10 cellular contexts compared by ENCODE assay signal in the genomic region with DNA sequence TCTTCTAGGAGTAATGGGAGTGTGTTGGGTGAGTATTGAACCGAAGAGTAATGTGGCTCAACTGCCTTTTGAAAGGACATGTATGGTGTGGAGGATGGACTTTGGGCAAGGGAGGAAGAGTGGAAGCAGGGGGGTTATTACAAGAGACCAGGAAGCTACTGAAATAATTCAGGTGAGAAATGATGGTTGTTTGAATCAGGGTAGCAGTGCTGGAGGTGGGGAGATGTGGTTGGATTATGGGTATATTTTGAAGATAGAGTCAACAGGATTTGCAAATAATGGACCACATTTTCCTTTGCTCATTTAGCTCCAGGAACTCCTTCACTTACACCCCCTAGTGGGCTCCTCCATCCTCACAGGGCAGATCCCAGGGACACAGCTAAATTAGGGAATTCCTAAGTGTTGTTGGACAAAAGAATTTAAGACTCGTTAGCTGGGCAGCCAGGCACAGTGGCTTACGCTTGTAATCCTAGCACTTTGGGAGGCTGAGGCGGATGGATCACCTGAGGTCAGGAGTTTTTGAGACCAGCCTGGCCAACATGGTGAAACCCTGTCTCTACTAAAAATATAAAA. TPM values are rescaled to one million over a fixed set of nuclear protein-coding genes. Genes with fewer than 3 reads are reported as not detected.
DNase-seq lines count a peak whose midpoint lies in the region; ATAC-seq and TF ChIP-seq lines count a peak whose summit lies in the region.
"Had no signal": no experiment of that assay in that cellular context is flagged by ENCODE, and none has a peak within 500 bp of the region (broad histone marks: within the 10 kb centered on the region; RNA-seq: fewer than 3 reads in every experiment).

No MANE protein-coding gene starts in this region.

- H2AFZ ChIP-seq in PC-9, result no peak overlapping the region

- intact Hi-C loops in cardiac septum (cut with DNase I), result loop anchor here (10.0 kb wide), 1 partner anchor 284 kb away; no protein-coding TSS in a partner anchor
- intact Hi-C loops in Right ventricle myocardium superior (cut with DNase I), result no loop called here
- intact Hi-C loops in PC-9 (cut with micrococcal nuclease; ENCODE audit: unreplicated experiment), result loop anchor here (5.0 kb wide), 2 partner anchors 182 to 202 kb away; a partner anchor contains a TSS
- intact Hi-C loops in testis (cut with DNase I; ENCODE audit: low total_unique reads), result no loop called here

- no peaks in the 10 kb centered on the region for H3K79me2 ChIP-seq in PC-9 (ENCODE audit: low read depth)

- TF ChIP-seq CTCF in PC-9 (conservative IDR thresholded peaks at IDR 0.05) (peak; percentile 62), testis (IDR thresholded peaks at IDR 0.05) (peak; percentile 17 to 29 (median 26))

- H3K4me2 ChIP-seq in PC-9, result no peak overlapping the region

- H4K20me1 ChIP-seq in PC-9 (ENCODE audit: insufficient read depth), result no peaks in the 10 kb centered on the region

- BruUV-seq in PC-9 (replicated peaks; lab: Mats Ljungman, UMichigan), result no TSS peak

- H3K9me2 ChIP-seq in PC-9 (ENCODE audit: insufficient read depth), result no peaks in the 10 kb centered on the region

- H3K9me3 ChIP-seq in PC-9 (ENCODE audit: insufficient read depth, low read depth) (no peaks in the 10 kb centered on the region), testis (no peaks in the 10 kb centered on the region)

- 65 to 68% methylated on average over 4 of the region's 4 CpGs for WGBS in testis, 2 donors

- H3K27me3 ChIP-seq in PC-9 (ENCODE audit: insufficient read depth, low read depth) (no peaks in the 10 kb centered on the region), testis (no peaks in the 10 kb centered on the region)

- POLR2A ChIA-PET in PC-9 (lab: Charles Lee; ENCODE audit: unreplicated experiment), result interaction anchor here (0.5 to 0.7 kb wide), 4 partner anchors 76 to 566 kb away, joined by 3 to 57 read pairs (median 6); no protein-coding TSS in a partner anchor

- ATAC-seq in Right ventricle myocardium superior (ENCODE audit: poor library complexity) (no peak), HG03354 (IDR thresholded peaks at IDR 0.05; ENCODE audit: poor library complexity, severe bottlenecking, unreplicated experiment) (no peak)

- CTCF ChIA-PET in PC-9 (lab: Charles Lee), result interaction anchor here (0.6 to 2.0 kb wide), 11 partner anchors 11 to 489 kb away, joined by 3 to 17 read pairs (median 6); a partner anchor contains a TSS

- H3K36me3 ChIP-seq in PC-9 (ENCODE audit: low read depth), result no peaks in the 10 kb centered on the region
- no peaks in the 10 kb centered on the region for H3K36me3 ChIP-seq in testis (ENCODE audit: low read depth, missing control alignments)

- H3K4me1 ChIP-seq in PC-9 (replicated peaks; ENCODE audit: insufficient read depth), result no peaks in the 10 kb centered on the region
- no peaks in the 10 kb centered on the region for H3K4me1 ChIP-seq in testis

- peak; percentile 15 for DNase-seq in cardiac septum (ENCODE audit: low spot score)
- no peak for DNase-seq in Right ventricle myocardium superior
- peak in 1 of 2 experiments; percentile 22 for DNase-seq in PC-9
- DNase-seq in fibroblast of peridontal ligament (ENCODE audit: extremely low read depth), result peak; percentile 50
- no peak for DNase-seq in testis
- DNase-seq in ureter (ENCODE audit: low spot score), result no peak
- no peak for DNase-seq in activated effector memory CD4-positive, alpha-beta T cell treated with Interleukin-2 at 50 U/mL for 16 hours
- DNase-seq: DMS153; effector CD8-positive, alpha-beta T cell had no signal

- TF ChIP-seq POLR2A in testis (IDR thresholded peaks at IDR 0.05), result no peak

- H3K4me3 ChIP-seq in PC-9 (no peak overlapping the region), testis (no peak overlapping the region)

- H3F3A ChIP-seq in PC-9 (ENCODE audit: insufficient read depth, low read depth), result no peaks in the 10 kb centered on the region

- H3K27ac ChIP-seq in PC-9 (no peak overlapping the region), testis (no peak overlapping the region)

RNA-seq across cellular contexts. Expression of a gene that starts 1.2 kb away (rescaled TPM):
- 0.19 TPM for total RNA-seq in cardiac septum
- total RNA-seq in Right ventricle myocardium superior, result not detected
- 0.20 and 0.53 TPM in 2 replicates for total RNA-seq in PC-9 (2021)
- 1 to 10 TPM in 1 of 2 donors, under 1 TPM in 1; 0.81 to 1.2 TPM for total RNA-seq in testis
- 1.2 TPM for polyA plus RNA-seq in testis (ENCODE audit: insufficient read depth, low read depth, low replicate concordance)
- total RNA-seq in ureter, result 0.13 TPM

RNA-seq across cellular contexts. Expression of a gene that starts 12.4 kb away (rescaled TPM):
- total RNA-seq in cardiac septum, result 73.9 TPM
- 21.7 TPM for total RNA-seq in Right ventricle myocardium superior
- 8.5 and 9.0 TPM in 2 replicates for total RNA-seq in PC-9 (2021)
- 10 to 100 TPM; 23.2 to 23.9 TPM for total RNA-seq in testis
- polyA plus RNA-seq in testis (ENCODE audit: insufficient read depth, low read depth, low replicate concordance), result 8.2 TPM
- total RNA-seq in ureter, result 5.6 TPM

RNA-seq across cellular contexts. Expression of a gene that starts 42.8 kb away (rescaled TPM):
- total RNA-seq in cardiac septum (73.0 TPM), Right ventricle myocardium superior (55.8 TPM), PC-9 (2021) (90.7 and 109 TPM in 2 replicates), testis (100 to 1,000 TPM; 170 to 172 TPM), ureter (201 TPM)
- polyA plus RNA-seq in testis (ENCODE audit: insufficient read depth, low read depth, low replicate concordance), result 70.0 TPM

RNA-seq across cellular contexts. Expression of a gene that starts 55.9 kb away (rescaled TPM):
- 71.7 TPM for total RNA-seq in cardiac septum
- total RNA-seq in Right ventricle myocardium superior, result 68.7 TPM
- 62.7 and 69.1 TPM in 2 replicates for total RNA-seq in PC-9 (2021)
- 100 to 1,000 TPM; 156 to 185 TPM for total RNA-seq in testis
- 62.4 TPM for polyA plus RNA-seq in testis (ENCODE audit: insufficient read depth, low read depth, low replicate concordance)
- total RNA-seq in ureter, result 41.5 TPM

Comparison
In these comparisons a context has a peak if more than half of its experiments do, and no peak if none do; other contexts are left out.
1. DNase-seq: peak in cardiac septum (single experiment) and fibroblast of peridontal ligament (single experiment); none in Right ventricle myocardium superior (single experiment), testis (single experiment), ureter (single experiment) and activated effector memory CD4-positive, alpha-beta T cell treated with Interleukin-2 at 50 U/mL for 16 hours (single experiment).
2. intact Hi-C loops: an anchor here in cardiac septum (10.0 kb wide) and PC-9 (5.0 kb wide); none called in Right ventricle myocardium superior and testis.